Comparison of ENCODE assay signal across 8 cellular contexts in genomic region chr12:56103823-56104108, GRCh38. TPM values are rescaled to one million over a fixed set of nuclear protein-coding genes. Genes with fewer than 3 reads are reported as not detected.
DNase-seq lines count a peak whose midpoint lies in the region; ATAC-seq and TF ChIP-seq lines count a peak whose summit lies in the region.

No MANE protein-coding gene starts in this region.

- BruUV-seq in PC-3 (replicated peaks; lab: Mats Ljungman, UMichigan): TSS peak; percentile 94

- H2AFZ ChIP-seq in PC-3 (ENCODE audit: low read length): peak overlapping the region; percentile 67

- CTCF ChIA-PET in PC-3 (lab: Charles Lee): interaction anchor here (0.6 to 1.7 kb wide), 7 partner anchors 15 to 1207 kb away, joined by 3 to 8 read pairs (median 5); partner anchors contain the start of genes ANKRD52, ERBB3, ESYT1 and ZC3H10

- H3K27me3 Mint-ChIP-seq in progenitor cell of endocrine pancreas: no peaks in the 10 kb centered on the region

- peak overlapping the region; percentile 98 for H3K4me2 ChIP-seq in PC-3 (ENCODE audit: low read length)

- peaks cover 24% of the 10 kb centered on the region for H3K4me1 Mint-ChIP-seq in progenitor cell of endocrine pancreas (ENCODE audit: low read depth)

- peaks cover 19% of the 10 kb centered on the region for H4K20me1 ChIP-seq in PC-3 (ENCODE audit: low read length)

- peak overlapping the region; percentile 92 for H3K4me3 ChIP-seq in GM06990 (replicated peaks; ENCODE audit: low read depth, low read length)
- H3K4me3 ChIP-seq in PC-3 (ENCODE audit: low read length): peak overlapping the region; percentile 91

- POLR2A ChIA-PET in PC-3 (lab: Charles Lee; ENCODE audit: unreplicated experiment): interaction anchor here (1.0 to 1.2 kb wide), 3 partner anchors 14 to 24 kb away, joined by 3 to 7 read pairs (median 3); partner anchors contain the start of genes ERBB3, ESYT1 and ZC3H10

- H3K4me1 ChIP-seq in PC-3 (ENCODE audit: insufficient read depth, low read length): peaks cover 25% of the 10 kb centered on the region

- H3K36me3 ChIP-seq in GM06990 (ENCODE audit: control insufficient read depth, insufficient read depth, low read length): peaks cover 8% of the 10 kb centered on the region
- peaks cover 29% of the 10 kb centered on the region for H3K36me3 ChIP-seq in PC-3 (ENCODE audit: low read depth, low read length)

- H3K9me3 Mint-ChIP-seq in progenitor cell of endocrine pancreas (ENCODE audit: low read depth): no peaks in the 10 kb centered on the region

- no peaks in the 10 kb centered on the region for H3K27me3 ChIP-seq in GM06990 (replicated peaks; ENCODE audit: control insufficient read depth, insufficient read depth, low read length)
- no peaks in the 10 kb centered on the region for H3K27me3 ChIP-seq in PC-3 (ENCODE audit: low read length)

- H3K36me3 Mint-ChIP-seq in progenitor cell of endocrine pancreas (ENCODE audit: insufficient read depth): peaks cover 28% of the 10 kb centered on the region

- no peak for ATAC-seq in PC-3

- TF ChIP-seq CTCF in GM06990 (IDR thresholded peaks at IDR 0.05; ENCODE audit: insufficient read depth, low read length, poor library complexity, severe bottlenecking) (no peak), PC-3 (conservative IDR thresholded peaks at IDR 0.05; ENCODE audit: low read depth, low read length) (no peak), progenitor cell of endocrine pancreas (IDR thresholded peaks at IDR 0.05; ENCODE audit: unreplicated experiment) (no peak)

- no peaks in the 10 kb centered on the region for H3K9me2 ChIP-seq in PC-3 (replicated peaks; ENCODE audit: low read length)

- peak overlapping the region; percentile 92 for H3K4me3 Mint-ChIP-seq in progenitor cell of endocrine pancreas (ENCODE audit: low read depth)

- H3K79me2 ChIP-seq in PC-3 (ENCODE audit: low read length): peaks cover 42% of the 10 kb centered on the region

- intact Hi-C loops in PC-3 (cut with micrococcal nuclease): loop anchor here (1.0 kb wide), 2 partner anchors 24 to 56 kb away; no protein-coding TSS in a partner anchor

- no peak for DNase-seq in GM06990 (ENCODE audit: extremely low read depth, insufficient read length)
- DNase-seq in PC-3: no peak
- DNase-seq in epithelial cell of prostate (ENCODE audit: low read depth, low spot score): no peak
- no peak for DNase-seq in progenitor cell of endocrine pancreas (ENCODE audit: low spot score, unreplicated experiment)
- DNase-seq in Kasumi-1 (lab: John Stamatoyannopoulos, UW): no peak
- no peak for DNase-seq in UCSD-AML1 (lab: John Stamatoyannopoulos, UW; ENCODE audit: unreplicated experiment)
- no peak for DNase-seq in NK-92 (lab: John Stamatoyannopoulos, UW; ENCODE audit: unreplicated experiment)
- no peak for DNase-seq in AG20443 (ENCODE audit: low spot score)

- H3K27ac ChIP-seq in PC-3 (ENCODE audit: low read length) (peak overlapping the region; percentile 81), epithelial cell of prostate (peak overlapping the region; percentile 72)

- H3K9me3 ChIP-seq in PC-3 (ENCODE audit: low read length): no peaks in the 10 kb centered on the region

- H3K9ac ChIP-seq in PC-3 (ENCODE audit: low read length): peak overlapping the region; percentile 100

- H3F3A ChIP-seq in PC-3 (ENCODE audit: low read length, unreplicated experiment): peaks cover 2% of the 10 kb centered on the region

- H3K27ac Mint-ChIP-seq in progenitor cell of endocrine pancreas: peak overlapping the region; percentile 95

RNA-seq across cellular contexts. Expression of gene PA2G4, which starts 0.6 kb away (rescaled TPM):
- total RNA-seq in PC-3 (2014; rRNA removed) (391 and 406 TPM in 2 replicates), progenitor cell of endocrine pancreas (103 and 106 TPM in 2 replicates)

RNA-seq across cellular contexts. Expression of gene RPL41, which starts 12.7 kb away (rescaled TPM):
- total RNA-seq in PC-3 (2014; rRNA removed) (3,106 and 3,551 TPM in 2 replicates), progenitor cell of endocrine pancreas (3,912 and 3,916 TPM in 2 replicates)

RNA-seq across cellular contexts. Expression of gene ZC3H10, which starts 14.3 kb away (rescaled TPM):
- total RNA-seq in PC-3 (2014; rRNA removed): 4.8 and 5.6 TPM in 2 replicates
- 12.0 and 13.8 TPM in 2 replicates for total RNA-seq in progenitor cell of endocrine pancreas

RNA-seq across cellular contexts. Expression of gene ERBB3, which starts 23.8 kb away (rescaled TPM):
- total RNA-seq in PC-3 (2014; rRNA removed) (28.0 and 40.6 TPM in 2 replicates), progenitor cell of endocrine pancreas (206 and 221 TPM in 2 replicates)

RNA-seq across cellular contexts. Expression of gene ESYT1, which starts 24.3 kb away (rescaled TPM):
- total RNA-seq in PC-3 (2014; rRNA removed) (120 and 176 TPM in 2 replicates), progenitor cell of endocrine pancreas (102 TPM in 2 replicates)
